Comparison of ENCODE assay signal across 4 cellular contexts in the genomic region with DNA sequence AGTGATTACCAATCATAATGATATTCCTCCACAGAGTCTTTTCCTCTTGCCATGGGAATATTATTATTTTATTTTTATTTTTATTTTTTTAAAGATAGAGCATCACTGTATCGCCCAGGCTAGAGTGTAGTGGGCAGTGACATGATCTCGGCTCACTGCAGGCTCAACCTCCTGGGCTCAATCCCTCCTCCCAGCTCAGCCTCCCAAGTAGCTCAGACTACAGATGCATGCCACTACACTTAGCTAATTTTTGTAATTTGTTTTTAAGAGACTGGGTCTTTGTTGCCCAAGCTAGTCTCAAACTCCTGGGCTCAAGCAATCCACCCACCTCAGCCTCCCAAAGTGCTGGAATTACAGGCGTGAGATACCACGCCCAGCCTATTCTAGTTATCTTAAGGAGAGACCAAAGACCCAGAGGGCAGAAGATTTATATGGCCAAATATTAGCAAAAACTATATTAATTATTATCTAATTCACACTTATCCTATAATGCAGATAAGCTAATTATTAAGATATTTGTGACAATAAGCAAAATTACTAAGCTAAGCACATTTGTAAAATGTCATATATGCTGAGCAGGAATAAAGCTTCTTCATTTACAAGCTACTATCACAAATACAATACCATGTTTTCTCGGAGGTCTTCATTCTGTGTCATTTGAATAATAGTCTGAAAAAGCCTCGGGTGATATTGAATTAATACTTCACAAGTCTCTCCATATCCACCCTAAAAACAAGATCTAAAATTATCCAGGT.
"Had no signal": no experiment of that assay in that cellular context is flagged by ENCODE, and none has a peak within 500 bp of the region (broad histone marks: within the 10 kb centered on the region; RNA-seq: fewer than 3 reads in every experiment).

No MANE protein-coding gene starts in this region.

- ATAC-seq: GM23338 had no signal

- H2AFZ ChIP-seq: GM23338 had no signal

- H3K4me3 Mint-ChIP-seq: GM23338, H9 had no signal

- H3K4me2 ChIP-seq: GM23338 had no signal

- H3K9me3 Mint-ChIP-seq: GM23338 had no signal

- H3K4me3 ChIP-seq: GM23338 had no signal

- H3K4me1 Mint-ChIP-seq: GM23338, H9 had no signal

- DNase-seq: H9, HCEC 1CT, KBM-7 had no signal

- H3K27ac Mint-ChIP-seq: GM23338, H9 had no signal
